1 cellular context compared by ENCODE assay signal in the genomic region with DNA sequence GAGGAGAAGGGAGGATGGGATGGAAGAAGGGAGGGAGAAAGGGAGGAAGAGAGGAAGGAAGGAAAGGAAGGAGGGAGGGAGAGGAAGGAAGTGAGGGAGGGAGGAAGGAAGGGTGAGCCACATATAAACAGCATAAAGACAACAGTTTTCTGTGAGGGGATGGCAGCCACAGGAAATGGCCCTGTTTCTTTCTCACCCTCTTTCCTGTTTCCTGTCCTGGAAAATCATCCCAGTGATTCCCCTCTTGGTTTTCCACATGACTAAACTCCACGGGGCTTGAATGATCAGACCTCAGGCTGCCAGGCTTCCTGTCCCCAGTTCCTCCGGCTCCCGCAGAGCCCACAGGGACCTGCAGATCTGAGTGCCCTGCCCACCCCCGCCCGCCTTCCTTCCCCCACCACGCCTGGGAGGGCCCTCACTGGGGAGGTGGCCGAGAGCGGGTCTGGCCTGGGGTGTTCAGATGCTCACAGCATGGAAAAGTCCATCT.
TF ChIP-seq lines count a peak whose summit lies in the region.

A gene with protein sequence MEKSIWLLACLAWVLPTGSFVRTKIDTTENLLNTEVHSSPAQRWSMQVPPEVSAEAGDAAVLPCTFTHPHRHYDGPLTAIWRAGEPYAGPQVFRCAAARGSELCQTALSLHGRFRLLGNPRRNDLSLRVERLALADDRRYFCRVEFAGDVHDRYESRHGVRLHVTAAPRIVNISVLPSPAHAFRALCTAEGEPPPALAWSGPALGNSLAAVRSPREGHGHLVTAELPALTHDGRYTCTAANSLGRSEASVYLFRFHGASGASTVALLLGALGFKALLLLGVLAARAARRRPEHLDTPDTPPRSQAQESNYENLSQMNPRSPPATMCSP (plus strand): TSS at position 418 of the 487 bp plus-strand sequence. CDS start 54 bp downstream, at position 472.

TF ChIP-seq in GM12878, 131 proteins besides CTCF, POLR2A, EP300 and RAD21:
- TF ChIP-seq, protein P1, sequence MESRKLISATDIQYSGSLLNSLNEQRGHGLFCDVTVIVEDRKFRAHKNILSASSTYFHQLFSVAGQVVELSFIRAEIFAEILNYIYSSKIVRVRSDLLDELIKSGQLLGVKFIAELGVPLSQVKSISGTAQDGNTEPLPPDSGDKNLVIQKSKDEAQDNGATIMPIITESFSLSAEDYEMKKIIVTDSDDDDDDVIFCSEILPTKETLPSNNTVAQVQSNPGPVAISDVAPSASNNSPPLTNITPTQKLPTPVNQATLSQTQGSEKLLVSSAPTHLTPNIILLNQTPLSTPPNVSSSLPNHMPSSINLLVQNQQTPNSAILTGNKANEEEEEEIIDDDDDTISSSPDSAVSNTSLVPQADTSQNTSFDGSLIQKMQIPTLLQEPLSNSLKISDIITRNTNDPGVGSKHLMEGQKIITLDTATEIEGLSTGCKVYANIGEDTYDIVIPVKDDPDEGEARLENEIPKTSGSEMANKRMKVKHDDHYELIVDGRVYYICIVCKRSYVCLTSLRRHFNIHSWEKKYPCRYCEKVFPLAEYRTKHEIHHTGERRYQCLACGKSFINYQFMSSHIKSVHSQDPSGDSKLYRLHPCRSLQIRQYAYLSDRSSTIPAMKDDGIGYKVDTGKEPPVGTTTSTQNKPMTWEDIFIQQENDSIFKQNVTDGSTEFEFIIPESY (IDR thresholded peaks at IDR 0.05) = no peak
- TF ChIP-seq, protein P2, sequence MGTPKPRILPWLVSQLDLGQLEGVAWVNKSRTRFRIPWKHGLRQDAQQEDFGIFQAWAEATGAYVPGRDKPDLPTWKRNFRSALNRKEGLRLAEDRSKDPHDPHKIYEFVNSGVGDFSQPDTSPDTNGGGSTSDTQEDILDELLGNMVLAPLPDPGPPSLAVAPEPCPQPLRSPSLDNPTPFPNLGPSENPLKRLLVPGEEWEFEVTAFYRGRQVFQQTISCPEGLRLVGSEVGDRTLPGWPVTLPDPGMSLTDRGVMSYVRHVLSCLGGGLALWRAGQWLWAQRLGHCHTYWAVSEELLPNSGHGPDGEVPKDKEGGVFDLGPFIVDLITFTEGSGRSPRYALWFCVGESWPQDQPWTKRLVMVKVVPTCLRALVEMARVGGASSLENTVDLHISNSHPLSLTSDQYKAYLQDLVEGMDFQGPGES (IDR thresholded peaks at IDR 0.05) = no peak
- peak in 1 of 2 experiments; percentile 44; a peak in 1 of 4 replicates for TF ChIP-seq IKZF2 (IDR thresholded peaks at IDR 0.05)
- peak; percentile 30 for TF ChIP-seq IKZF1 (conservative IDR thresholded peaks at IDR 0.05)
- no peak for TF ChIP-seq TCF7 (IDR thresholded peaks at IDR 0.05; ENCODE audit: borderline replicate concordance)
- TF ChIP-seq TARDBP (IDR thresholded peaks at IDR 0.05; ENCODE audit: borderline replicate concordance) = no peak
